1 cellular context compared by ENCODE assay signal in the genomic region with DNA sequence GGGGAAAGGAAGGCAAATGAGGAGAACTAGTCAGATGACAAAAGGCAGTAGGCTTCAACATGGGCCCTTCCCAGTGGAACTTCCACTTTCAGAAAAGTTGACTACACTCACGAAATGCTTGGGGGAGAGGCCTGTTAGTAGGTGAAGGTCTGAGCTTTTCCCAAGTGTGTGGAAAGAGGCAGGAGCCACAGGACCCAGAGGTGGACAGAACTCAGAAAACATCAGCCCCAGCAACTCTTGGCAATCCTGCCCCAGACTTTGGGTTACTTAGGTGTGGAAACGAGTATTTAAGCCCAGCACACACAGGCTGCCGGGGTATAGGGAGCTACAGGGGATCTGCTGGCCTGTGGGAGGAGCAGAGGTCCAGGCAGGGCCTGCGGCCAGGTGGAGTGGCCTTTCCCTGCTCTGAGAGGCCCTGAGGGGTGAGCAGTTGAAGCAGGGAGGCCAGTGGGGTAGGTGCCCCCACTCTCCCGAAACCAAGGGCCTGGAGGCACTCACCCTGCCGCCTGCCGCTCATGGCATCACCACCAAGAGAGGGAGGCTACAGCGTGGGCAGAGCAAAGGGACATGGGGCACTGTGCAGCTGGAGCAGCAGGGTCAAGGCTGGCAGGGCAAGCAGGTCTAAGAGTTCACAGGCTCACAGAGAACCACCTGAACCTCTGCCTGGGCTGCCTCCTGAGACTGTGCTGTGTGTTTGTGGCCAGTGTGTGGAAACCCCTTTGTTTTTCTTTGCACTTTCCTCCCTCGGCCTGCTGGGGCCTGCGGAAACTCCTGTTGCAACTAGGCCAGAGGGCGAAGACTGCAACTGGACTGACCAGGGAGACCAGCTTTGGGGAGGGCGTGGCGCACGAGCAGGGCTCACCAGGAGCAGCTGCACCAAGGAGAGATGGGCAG.
TF ChIP-seq lines count a peak whose summit lies in the region.

No MANE protein-coding gene starts in this region.

TF ChIP-seq in GM23338, 12 proteins besides CTCF, POLR2A, EP300 and RAD21 (continued from another document):
- TF ChIP-seq, protein P1, sequence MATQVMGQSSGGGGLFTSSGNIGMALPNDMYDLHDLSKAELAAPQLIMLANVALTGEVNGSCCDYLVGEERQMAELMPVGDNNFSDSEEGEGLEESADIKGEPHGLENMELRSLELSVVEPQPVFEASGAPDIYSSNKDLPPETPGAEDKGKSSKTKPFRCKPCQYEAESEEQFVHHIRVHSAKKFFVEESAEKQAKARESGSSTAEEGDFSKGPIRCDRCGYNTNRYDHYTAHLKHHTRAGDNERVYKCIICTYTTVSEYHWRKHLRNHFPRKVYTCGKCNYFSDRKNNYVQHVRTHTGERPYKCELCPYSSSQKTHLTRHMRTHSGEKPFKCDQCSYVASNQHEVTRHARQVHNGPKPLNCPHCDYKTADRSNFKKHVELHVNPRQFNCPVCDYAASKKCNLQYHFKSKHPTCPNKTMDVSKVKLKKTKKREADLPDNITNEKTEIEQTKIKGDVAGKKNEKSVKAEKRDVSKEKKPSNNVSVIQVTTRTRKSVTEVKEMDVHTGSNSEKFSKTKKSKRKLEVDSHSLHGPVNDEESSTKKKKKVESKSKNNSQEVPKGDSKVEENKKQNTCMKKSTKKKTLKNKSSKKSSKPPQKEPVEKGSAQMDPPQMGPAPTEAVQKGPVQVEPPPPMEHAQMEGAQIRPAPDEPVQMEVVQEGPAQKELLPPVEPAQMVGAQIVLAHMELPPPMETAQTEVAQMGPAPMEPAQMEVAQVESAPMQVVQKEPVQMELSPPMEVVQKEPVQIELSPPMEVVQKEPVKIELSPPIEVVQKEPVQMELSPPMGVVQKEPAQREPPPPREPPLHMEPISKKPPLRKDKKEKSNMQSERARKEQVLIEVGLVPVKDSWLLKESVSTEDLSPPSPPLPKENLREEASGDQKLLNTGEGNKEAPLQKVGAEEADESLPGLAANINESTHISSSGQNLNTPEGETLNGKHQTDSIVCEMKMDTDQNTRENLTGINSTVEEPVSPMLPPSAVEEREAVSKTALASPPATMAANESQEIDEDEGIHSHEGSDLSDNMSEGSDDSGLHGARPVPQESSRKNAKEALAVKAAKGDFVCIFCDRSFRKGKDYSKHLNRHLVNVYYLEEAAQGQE (IDR thresholded peaks at IDR 0.05; ENCODE audit: unreplicated experiment), result no peak
- TF ChIP-seq ZNF331 (CRISPR knock-in tag; IDR thresholded peaks at IDR 0.05; ENCODE audit: low read depth) (no peak), POLR2AphosphoS5 (IDR thresholded peaks at IDR 0.05; ENCODE audit: low read depth) (no peak)
